In the genomic region with DNA sequence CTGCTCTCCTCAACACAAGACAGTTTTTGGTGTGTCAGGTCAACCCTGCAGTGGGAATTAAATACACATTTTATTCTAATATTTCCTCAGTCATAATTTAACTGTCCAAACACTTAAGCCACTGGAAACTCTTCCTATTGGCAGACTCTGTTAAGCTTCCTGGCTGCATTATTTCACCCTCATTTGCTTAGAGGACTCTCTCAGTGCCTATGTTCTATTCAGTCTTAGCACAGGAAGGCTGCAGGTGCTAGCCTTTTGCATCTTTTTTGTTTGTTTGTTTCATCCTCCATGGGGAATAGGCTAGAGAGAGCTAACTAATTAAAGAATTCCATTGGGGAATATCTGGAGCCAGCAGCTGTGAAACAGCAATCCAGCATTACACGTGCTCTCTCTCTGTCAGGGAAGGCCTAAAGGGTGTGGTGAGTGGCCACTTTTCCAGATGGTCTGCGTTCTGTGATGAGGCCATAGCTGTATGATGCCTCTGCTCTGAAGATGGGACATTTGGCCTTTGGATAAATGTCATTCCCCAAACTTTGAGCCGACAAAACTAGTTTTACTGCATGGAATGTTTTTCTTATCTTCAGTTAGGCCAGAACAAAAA, we compare ENCODE assay signal across 14 cellular contexts.
DNase-seq lines count a peak whose midpoint lies in the region; ATAC-seq and TF ChIP-seq lines count a peak whose summit lies in the region.
"Had no signal": no experiment of that assay in that cellular context is flagged by ENCODE, and none has a peak within 500 bp of the region (broad histone marks: within the 10 kb centered on the region; RNA-seq: fewer than 3 reads in every experiment).

No MANE protein-coding gene starts in this region.

- in situ Hi-C loops in G401 (cut with HindIII; ENCODE audit: low sequenced_read_pairs) = no loop called here

- DNase-seq in Right ventricle myocardium inferior (ENCODE audit: missing footprints) (no peak), cardiac septum (ENCODE audit: low spot score) (no peak), left cardiac atrium (peak; percentile 22), osteocyte (ENCODE audit: extremely low spot score, unreplicated experiment) (no peak), G401 (ENCODE audit: low spot score) (no peak), anterior cingulate cortex (lab: John Stamatoyannopoulos, UW) (no peak), HuH-7.5 (ENCODE audit: low spot score) (no peak), amniotic stem cell (lab: John Stamatoyannopoulos, UW) (no peak)
- DNase-seq: activated CD8-positive, alpha-beta T cell treated with anti-CD3 and anti-CD28 coated beads, Interleukin-2, amount 10 ng/mL, durations not matched to agents 7 days and 5 days; activated effector memory CD4-positive, alpha-beta T cell treated with Interleukin-2 at 50 U/mL for 16 hours; Caco-2; immature natural killer cell had no signal

- no peaks in the 10 kb centered on the region for H3K27me3 Mint-ChIP-seq in osteocyte (ENCODE audit: unreplicated experiment)

- H3K9me3 Mint-ChIP-seq in osteocyte (ENCODE audit: unreplicated experiment) = no peaks in the 10 kb centered on the region

- H3K36me3 Mint-ChIP-seq in osteocyte (ENCODE audit: unreplicated experiment) = no peaks in the 10 kb centered on the region
- H3K36me3 Mint-ChIP-seq: immature natural killer cell had no signal

- intact Hi-C loops in Right ventricle myocardium inferior (cut with DNase I) (loop anchor here (2.0 kb wide), 1 partner anchor 31 kb away; no protein-coding TSS in a partner anchor), cardiac septum (cut with DNase I) (no loop called here), left cardiac atrium (cut with DNase I) (no loop called here)

- peak; percentile 97 for ATAC-seq in Right ventricle myocardium inferior
- peak; percentile 41 to 90 for ATAC-seq in left cardiac atrium
- ATAC-seq: activated CD8-positive, alpha-beta T cell treated with anti-CD3 and anti-CD28 coated beads, Interleukin-2, amount 10 ng/mL, durations not matched to agents 7 days and 5 days; HepG2; SK-N-SH treated with all-trans-retinoic acid at 6 μM for 48 hours had no signal

- H3K4me1 Mint-ChIP-seq in osteocyte (ENCODE audit: unreplicated experiment) = peaks cover 60% of the 10 kb centered on the region
- H3K4me1 Mint-ChIP-seq: immature natural killer cell had no signal

- no peak overlapping the region for H3K4me3 Mint-ChIP-seq in osteocyte (ENCODE audit: unreplicated experiment)
- H3K4me3 Mint-ChIP-seq: activated CD8-positive, alpha-beta T cell treated with anti-CD3 and anti-CD28 coated beads, Interleukin-2, amount 10 ng/mL, durations not matched to agents 7 days and 5 days; immature natural killer cell had no signal

- no peak for TF ChIP-seq CTCF in osteocyte (IDR thresholded peaks at IDR 0.05)

- peak overlapping the region; percentile 87 for H3K27ac Mint-ChIP-seq in osteocyte (ENCODE audit: unreplicated experiment)
- H3K27ac Mint-ChIP-seq: activated CD8-positive, alpha-beta T cell treated with anti-CD3 and anti-CD28 coated beads, Interleukin-2, amount 10 ng/mL, durations not matched to agents 7 days and 5 days; immature natural killer cell had no signal
